9 cellular contexts compared by ENCODE assay signal in the genomic region with DNA sequence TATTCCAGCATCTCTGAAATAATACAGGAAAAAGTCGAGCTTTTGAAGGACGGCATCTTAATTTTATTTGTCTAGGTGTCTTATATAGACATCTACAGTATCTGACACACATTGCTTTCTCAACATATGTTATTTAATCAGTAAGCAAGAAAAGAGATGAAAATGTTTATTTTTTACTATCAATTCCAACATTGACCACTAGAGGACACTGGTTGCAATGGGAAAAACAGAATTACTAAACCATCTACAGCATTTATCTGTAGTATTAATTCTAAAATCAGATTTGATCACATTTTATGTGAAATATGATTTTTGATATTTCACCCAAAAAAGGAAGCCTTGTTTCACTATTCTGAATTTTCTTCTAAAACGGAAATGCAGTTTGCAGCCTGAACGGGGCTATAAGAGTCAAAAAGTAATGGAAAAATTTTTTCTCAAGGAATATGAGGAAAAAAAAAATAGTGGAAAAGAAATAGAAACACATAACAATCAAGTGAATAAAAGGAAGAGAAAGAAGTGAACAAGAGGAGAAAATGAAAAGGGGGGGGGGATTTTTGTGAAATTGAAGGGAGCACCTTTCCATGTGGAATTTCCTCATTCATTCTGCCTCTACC.
DNase-seq lines count a peak whose midpoint lies in the region; ATAC-seq and TF ChIP-seq lines count a peak whose summit lies in the region.
"Had no signal": no experiment of that assay in that cellular context is flagged by ENCODE, and none has a peak within 500 bp of the region (broad histone marks: within the 10 kb centered on the region; RNA-seq: fewer than 3 reads in every experiment).

No MANE protein-coding gene starts in this region.

- TF ChIP-seq EP300 in transverse colon (IDR thresholded peaks at IDR 0.05; ENCODE audit: low read depth) = no peak

- H3K4me3 ChIP-seq in heart left ventricle (no peak overlapping the region), right cardiac atrium (ENCODE audit: low read length) (no peak overlapping the region), foreskin fibroblast (ENCODE audit: low read depth in 1 of 2, low read length in 2 of 2) (no peak overlapping the region), transverse colon (no peak overlapping the region)

- no peaks in the 10 kb centered on the region for H3K9me3 ChIP-seq in heart left ventricle
- no peaks in the 10 kb centered on the region for H3K9me3 ChIP-seq in right cardiac atrium (ENCODE audit: control insufficient read depth, low read length)
- no peaks in the 10 kb centered on the region for H3K9me3 ChIP-seq in transverse colon

- WGBS in heart left ventricle, 4 donors = 29 to 37% (median 33%) methylated on average over 4 of the region's 4 CpGs
- WGBS in right cardiac atrium = 27% methylated on average over 4 of the region's 4 CpGs
- WGBS in transverse colon (ENCODE audit: low coverage in 1 of 2), 2 donors = 30 to 31% methylated on average over 4 of the region's 4 CpGs

- H3K36me3 ChIP-seq in heart left ventricle (peaks cover 0 to 8% (median 0%) of the 10 kb centered on the region in 9 donors), transverse colon (no peaks in the 10 kb centered on the region)

- H3K27me3 ChIP-seq in heart left ventricle (no peaks in the 10 kb centered on the region), right cardiac atrium (ENCODE audit: control insufficient read depth, insufficient read depth) (no peaks in the 10 kb centered on the region), transverse colon (no peaks in the 10 kb centered on the region)

- H3K4me1 ChIP-seq in heart left ventricle = no peaks in the 10 kb centered on the region
- no peaks in the 10 kb centered on the region for H3K4me1 ChIP-seq in right cardiac atrium (ENCODE audit: control insufficient read depth, insufficient read depth, low read length)
- peaks cover 0 to 2% (median 0%) of the 10 kb centered on the region in 4 donors for H3K4me1 ChIP-seq in transverse colon

- no peak for ATAC-seq in heart left ventricle
- no peak for ATAC-seq in right cardiac atrium
- no peak for ATAC-seq in GM18498 (IDR thresholded peaks at IDR 0.05; ENCODE audit: unreplicated experiment)
- ATAC-seq in GM18517 (IDR thresholded peaks at IDR 0.05; ENCODE audit: unreplicated experiment) = no peak

- intact Hi-C loops in heart left ventricle (cut with DNase I) (loop anchor here in 1 of 10 donors (10.0 kb wide), 1 partner anchor 102 kb away; a partner anchor contains a TSS), right cardiac atrium (cut with DNase I) (no loop called here), transverse colon (cut with DNase I; ENCODE audit: low total_unique reads) (no loop called here), posterior cingulate gyrus (cut with DNase I) (loop anchor here (5.0 kb wide), 1 partner anchor 100 kb away; a partner anchor contains a TSS)

- H3K27ac ChIP-seq in heart left ventricle (no peak overlapping the region), right cardiac atrium (ENCODE audit: low read length) (no peak overlapping the region), transverse colon (no peak overlapping the region)

- peak; percentile 78 to 93 (median 88) for TF ChIP-seq CTCF in heart left ventricle (IDR thresholded peaks at IDR 0.05)
- peak; percentile 71 for TF ChIP-seq CTCF in foreskin fibroblast (IDR thresholded peaks at IDR 0.05; ENCODE audit: low read depth, low read length)
- TF ChIP-seq CTCF in transverse colon (IDR thresholded peaks at IDR 0.05) = peak; percentile 73 to 96 (median 85)

- DNase-seq in heart left ventricle (no peak), right cardiac atrium (no peak), RPMI8226 (peak; percentile 5), foreskin fibroblast (peak in 1 of 2 donors; percentile 53), transverse colon (no peak), posterior cingulate gyrus (no peak)
- DNase-seq: activated naive CD8-positive, alpha-beta T cell treated with anti-CD3 and anti-CD28 coated beads, Interleukin-2, amount 10 ng/mL, durations not matched to agents 7 days and 5 days had no signal

- in situ Hi-C loops in transverse colon (cut with MboI; ENCODE audit: low pct_ligation_motif_present in 1 of 4, low pct_unique_long_range_greater_than_20kb in 1 of 4, low sequenced_read_pairs in 3 of 4) = no loop called here

- no peak for TF ChIP-seq POLR2A in heart left ventricle (IDR thresholded peaks at IDR 0.05)
- no peak for TF ChIP-seq POLR2A in transverse colon (IDR thresholded peaks at IDR 0.05)
